Comparison of ENCODE assay signal across 30 cellular contexts in genomic region chr11:67178878-67179277, GRCh38. TPM values are rescaled to one million over a fixed set of nuclear protein-coding genes. Genes with fewer than 3 reads are reported as not detected.
DNase-seq lines count a peak whose midpoint lies in the region; ATAC-seq and TF ChIP-seq lines count a peak whose summit lies in the region.
"Had no signal": no experiment of that assay in that cellular context is flagged by ENCODE, and none has a peak within 500 bp of the region (broad histone marks: within the 10 kb centered on the region; RNA-seq: fewer than 3 reads in every experiment).

No MANE protein-coding gene starts in this region.

- H3K4me2 ChIP-seq in mesenchymal stem cell (ENCODE audit: low read length, poor library complexity, severe bottlenecking) = no peak overlapping the region

- H2AFZ ChIP-seq in mesenchymal stem cell (ENCODE audit: low read depth, low read length) = no peak overlapping the region

- no peak overlapping the region for H3K23ac ChIP-seq in mesenchymal stem cell (ENCODE audit: low read length in 2 of 2)

- H3K4me3 ChIP-seq in AG10803 (ENCODE audit: low read length) (no peak overlapping the region), mesenchymal stem cell (ENCODE audit: insufficient read depth in 1 of 2, low read depth in 1 of 2, low read length in 2 of 2) (no peak overlapping the region)
- H3K4me3 ChIP-seq: colonic mucosa, heart left ventricle, spleen, thyroid gland, uterus had no signal

- in situ Hi-C loops in ACHN (cut with HindIII; ENCODE audit: low pct_ligation_motif_present, low pct_unique_long_range_greater_than_20kb, low sequenced_read_pairs) = no loop called here

- no peak overlapping the region for H2AK5ac ChIP-seq in mesenchymal stem cell (ENCODE audit: low read length, severe bottlenecking)

- H3K79me1 ChIP-seq in mesenchymal stem cell (replicated peaks; ENCODE audit: low read length, poor library complexity, severe bottlenecking) = peaks cover 9% of the 10 kb centered on the region

- H3K4me1 Mint-ChIP-seq in central memory CD8-positive, alpha-beta T cell = peaks cover 41% of the 10 kb centered on the region

- H3K9ac ChIP-seq in mesenchymal stem cell (ENCODE audit: low read length) = no peak overlapping the region

- H3K36me3 Mint-ChIP-seq in central memory CD8-positive, alpha-beta T cell (ENCODE audit: insufficient read depth) = peaks cover 42% of the 10 kb centered on the region

- H3K27me3 Mint-ChIP-seq in central memory CD8-positive, alpha-beta T cell = no peaks in the 10 kb centered on the region
- H3K27me3 Mint-ChIP-seq: activated CD4-positive, alpha-beta memory T cell treated with anti-CD3 and anti-CD28 coated beads for 36 hours; activated naive CD4-positive, alpha-beta T cell treated with anti-CD3 and anti-CD28 coated beads, Interleukin-2, amount 10 ng/mL, durations not matched to agents 7 days and 5 days; stimulated activated naive CD8-positive, alpha-beta T cell treated with anti-CD3 and anti-CD28 coated beads, Interleukin-15, amount 100 ng/mL, for 72 hours had no signal

- H3K4ac ChIP-seq in mesenchymal stem cell (ENCODE audit: low read depth in 1 of 2, low read length in 2 of 2) = no peak overlapping the region

- DNase-seq in AG10803 (ENCODE audit: low read depth) (peak; percentile 33), M059J (ENCODE audit: low read depth) (peak; percentile 83), mesenchymal stem cell (peak; percentile 86), NCI-H2171 (lab: John Stamatoyannopoulos, UW) (no peak), activated T-cell treated with anti-CD3 and anti-CD28 coated beads for 4 hours (no peak), ACHN (no peak), dedifferentiated amniotic fluid mesenchymal stem cell (ENCODE audit: extremely low spot score) (no peak)
- DNase-seq in central memory CD8-positive, alpha-beta T cell (ENCODE audit: low spot score in 2 of 2) = no peak
- DNase-seq: activated CD4-positive, alpha-beta memory T cell treated with anti-CD3 and anti-CD28 coated beads for 36 hours; activated CD4-positive, alpha-beta T cell treated with anti-CD3 and anti-CD28 coated beads for 1 hour; activated naive CD4-positive, alpha-beta T cell treated with anti-CD3 and anti-CD28 coated beads, Interleukin-2, amount 10 ng/mL, durations not matched to agents 7 days and 5 days; amygdala; C1 segment of cervical spinal cord; Caco-2; colonic mucosa; DMS53; effector CD8-positive, alpha-beta T cell; foreskin keratinocyte; GDM1; heart left ventricle; NCI-H1048; NCI-H510A treated with DMSO at 0.1 percent for 48 hours; right cardiac atrium; spleen; stimulated activated naive CD8-positive, alpha-beta T cell treated with anti-CD3 and anti-CD28 coated beads, Interleukin-15, amount 100 ng/mL, for 72 hours; thyroid gland; uterus had no signal

- no peak for TF ChIP-seq CTCF in AG10803 (conservative IDR thresholded peaks at IDR 0.05; ENCODE audit: low read length)

- peaks cover 9 to 41% of the 10 kb centered on the region in 2 experiments for H3K36me3 ChIP-seq in mesenchymal stem cell (ENCODE audit: control insufficient read depth in 1 of 2, insufficient read depth in 2 of 2, low read depth in 1 of 2, low read length in 2 of 2)
- H3K36me3 ChIP-seq: uterus had no signal

- ATAC-seq in central memory CD8-positive, alpha-beta T cell (replicated peaks; ENCODE audit: extremely low read depth, poor library complexity, severe bottlenecking) = no peak
- ATAC-seq: foreskin keratinocyte; heart left ventricle; right cardiac atrium; Right ventricle myocardium inferior; stimulated activated naive CD8-positive, alpha-beta T cell treated with anti-CD3 and anti-CD28 coated beads, Interleukin-15, amount 100 ng/mL, for 72 hours had no signal

- H3K9me3 ChIP-seq in mesenchymal stem cell (ENCODE audit: control insufficient read depth, low read length) = no peaks in the 10 kb centered on the region
- H3K9me3 ChIP-seq: Caco-2, colonic mucosa, heart left ventricle, spleen, thyroid gland, uterus had no signal

- no peaks in the 10 kb centered on the region for H3K27me3 ChIP-seq in mesenchymal stem cell (ENCODE audit: control insufficient read depth in 1 of 2, insufficient read depth in 1 of 2, low read length in 2 of 2)
- H3K27me3 ChIP-seq: colonic mucosa, foreskin keratinocyte, heart left ventricle, spleen, thyroid gland, uterus had no signal

- no peak overlapping the region for H3K4me3 Mint-ChIP-seq in central memory CD8-positive, alpha-beta T cell
- H3K4me3 Mint-ChIP-seq: activated CD4-positive, alpha-beta memory T cell treated with anti-CD3 and anti-CD28 coated beads for 36 hours; activated naive CD4-positive, alpha-beta T cell treated with anti-CD3 and anti-CD28 coated beads, Interleukin-2, amount 10 ng/mL, durations not matched to agents 7 days and 5 days; mesothelial cell of epicardium; stimulated activated naive CD8-positive, alpha-beta T cell treated with anti-CD3 and anti-CD28 coated beads, Interleukin-15, amount 100 ng/mL, for 72 hours had no signal

- no peak overlapping the region for H2BK120ac ChIP-seq in mesenchymal stem cell (ENCODE audit: low read depth, low read length)

- WGBS in mesenchymal stem cell = 8% methylated on average over 4 of the region's 4 CpGs

- H2BK12ac ChIP-seq in mesenchymal stem cell (ENCODE audit: low read length in 2 of 2) = no peak overlapping the region

- no peaks in the 10 kb centered on the region for H3K9me3 Mint-ChIP-seq in central memory CD8-positive, alpha-beta T cell
- H3K9me3 Mint-ChIP-seq: activated CD4-positive, alpha-beta memory T cell treated with anti-CD3 and anti-CD28 coated beads for 36 hours; activated naive CD4-positive, alpha-beta T cell treated with anti-CD3 and anti-CD28 coated beads, Interleukin-2, amount 10 ng/mL, durations not matched to agents 7 days and 5 days; mesothelial cell of epicardium; stimulated activated naive CD8-positive, alpha-beta T cell treated with anti-CD3 and anti-CD28 coated beads, Interleukin-15, amount 100 ng/mL, for 72 hours had no signal

- H3K27ac ChIP-seq in mesenchymal stem cell (ENCODE audit: low read length, poor library complexity, severe bottlenecking) = no peak overlapping the region
- H3K27ac ChIP-seq: colonic mucosa, epithelial cell of prostate, foreskin keratinocyte, heart left ventricle, spleen, thyroid gland, uterus had no signal

- no peak overlapping the region for H3K14ac ChIP-seq in mesenchymal stem cell (ENCODE audit: low read length in 2 of 2)

- no peak overlapping the region for H4K91ac ChIP-seq in mesenchymal stem cell (ENCODE audit: low read length)

- H2BK15ac ChIP-seq in mesenchymal stem cell (ENCODE audit: low read depth, poor library complexity, severe bottlenecking) = no peak overlapping the region

- H3K4me1 ChIP-seq in mesenchymal stem cell (ENCODE audit: control insufficient read depth, insufficient read depth, low read depth, low read length) = peaks cover 3% of the 10 kb centered on the region
- H3K4me1 ChIP-seq: Caco-2, colonic mucosa, thyroid gland, uterus had no signal

- no peak overlapping the region for H2BK5ac ChIP-seq in mesenchymal stem cell (ENCODE audit: low read depth, low read length, poor library complexity, severe bottlenecking)

- H3K18ac ChIP-seq in mesenchymal stem cell (ENCODE audit: low read depth in 1 of 2, low read length in 2 of 2) = no peak overlapping the region

- H3K27ac Mint-ChIP-seq in central memory CD8-positive, alpha-beta T cell (ENCODE audit: low read depth) = peak overlapping the region; percentile 27
- H3K27ac Mint-ChIP-seq: activated naive CD4-positive, alpha-beta T cell treated with anti-CD3 and anti-CD28 coated beads, Interleukin-2, amount 10 ng/mL, durations not matched to agents 7 days and 5 days; stimulated activated naive CD8-positive, alpha-beta T cell treated with anti-CD3 and anti-CD28 coated beads, Interleukin-15, amount 100 ng/mL, for 72 hours had no signal

- H4K8ac ChIP-seq in mesenchymal stem cell (ENCODE audit: low read length) = no peak overlapping the region

RNA-seq across cellular contexts. Expression of gene KDM2A, which starts 59.8 kb away (rescaled TPM):
- 19.0 and 36.1 TPM in 2 replicates for total RNA-seq in M059J (2014; rRNA removed; shearing (Covaris generic))
- polyA plus RNA-seq in mesenchymal stem cell (2013, experiment 1 of 2) = 30.6 TPM
- 28.6 TPM for polyA plus RNA-seq in mesenchymal stem cell (2013, experiment 2 of 2)

Comparison
In these comparisons a context has a peak if more than half of its experiments do, and no peak if none do; other contexts are left out.
1. DNase-seq: peak in AG10803 (single experiment), M059J (single experiment) and mesenchymal stem cell (single experiment); none in central memory CD8-positive, alpha-beta T cell (0 of 2), NCI-H2171 (single experiment), activated T-cell treated with anti-CD3 and anti-CD28 coated beads for 4 hours (single experiment), ACHN (single experiment) and dedifferentiated amniotic fluid mesenchymal stem cell (single experiment).